Comparison of ENCODE assay signal across 9 cellular contexts in the genomic region with DNA sequence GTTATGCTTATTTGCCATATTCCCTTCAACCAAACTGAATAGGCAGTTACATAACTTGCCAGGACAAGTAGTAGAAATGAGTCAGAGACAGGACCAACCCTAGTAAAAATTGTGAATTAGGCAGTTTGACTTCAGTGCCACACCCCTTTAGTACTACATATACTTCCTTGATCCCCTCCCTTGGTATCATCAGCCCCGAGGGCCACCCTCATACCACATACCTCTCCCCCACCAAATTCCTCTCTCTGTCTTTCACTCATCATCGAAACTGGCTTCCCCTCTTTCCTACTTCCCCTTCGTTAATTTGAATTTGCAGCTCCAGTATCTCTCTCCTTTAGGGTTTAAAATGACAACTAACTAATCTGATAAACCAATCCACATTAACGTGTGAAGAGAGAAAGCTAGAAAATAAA. TPM values are rescaled to one million over a fixed set of nuclear protein-coding genes. Genes with fewer than 3 reads are reported as not detected.
A peak's percentile ranks its signal among the peaks of the same experiment; 100 is the strongest.
DNase-seq lines count a peak whose midpoint lies in the region; ATAC-seq and TF ChIP-seq lines count a peak whose summit lies in the region.
"Had no signal": no experiment of that assay in that cellular context is flagged by ENCODE, and none has a peak within 500 bp of the region (broad histone marks: within the 10 kb centered on the region; RNA-seq: fewer than 3 reads in every experiment).

No MANE protein-coding gene starts in this region.

- CTCF ChIA-PET in GM10248 (lab: Yijun Ruan, JAX): interaction anchor here (0.8 to 2.3 kb wide), 6 partner anchors 10 to 92 kb away, joined by 3 to 13 read pairs (median 4); no protein-coding TSS in a partner anchor

- peak; percentile 38 for DNase-seq in ACHN
- DNase-seq in Kasumi-1 (lab: John Stamatoyannopoulos, UW): peak; percentile 38 to 60
- no peak for DNase-seq in left lung
- no peak for DNase-seq in GM10248 (ENCODE audit: extremely low spot score)
- DNase-seq in effector CD4-positive, alpha-beta T cell: no peak
- DNase-seq in NCI-H510A (lab: John Stamatoyannopoulos, UW): no peak
- no peak for DNase-seq in cerebellar nuclear complex (lab: John Stamatoyannopoulos, UW)
- DNase-seq: NCI-H526 had no signal

- H3K27ac Mint-ChIP-seq in activated T-helper 17 cell treated with anti-CD3 and anti-CD28 coated beads, Interleukin-2, amount 50 U/mL, for 72 hours: no peak overlapping the region

- peaks cover 3 to 19% of the 10 kb centered on the region in 2 donors for H3K4me1 ChIP-seq in left lung

- H3K9me3 ChIP-seq in left lung: no peaks in the 10 kb centered on the region

- H3K4me1 Mint-ChIP-seq in activated T-helper 17 cell treated with anti-CD3 and anti-CD28 coated beads, Interleukin-2, amount 50 U/mL, for 72 hours: no peaks in the 10 kb centered on the region

- H3K4me3 ChIP-seq in left lung: no peak overlapping the region

- POLR2A ChIA-PET in GM10248 (lab: Yijun Ruan, JAX): no interaction called here

- H3K27ac ChIP-seq in left lung: peak overlapping the region in 1 of 2 donors; percentile 39

- intact Hi-C loops in left lung (cut with DNase I): no loop called here

- H3K36me3 Mint-ChIP-seq in activated T-helper 17 cell treated with anti-CD3 and anti-CD28 coated beads, Interleukin-2, amount 50 U/mL, for 72 hours (ENCODE audit: low read depth): no peaks in the 10 kb centered on the region

- H3K27me3 Mint-ChIP-seq in activated T-helper 17 cell treated with anti-CD3 and anti-CD28 coated beads, Interleukin-2, amount 50 U/mL, for 72 hours: no peaks in the 10 kb centered on the region

- in situ Hi-C loops in ACHN (cut with HindIII; ENCODE audit: low pct_ligation_motif_present, low pct_unique_long_range_greater_than_20kb, low sequenced_read_pairs): no loop called here

- H3K27me3 ChIP-seq in left lung: no peaks in the 10 kb centered on the region

- TF ChIP-seq CTCF in left lung (IDR thresholded peaks at IDR 0.05) (no peak), GM10248 (IDR thresholded peaks at IDR 0.05; ENCODE audit: control extremely low read depth, extremely low read depth, low read depth, missing control alignments) (no peak)

- H3K9me3 Mint-ChIP-seq in activated T-helper 17 cell treated with anti-CD3 and anti-CD28 coated beads, Interleukin-2, amount 50 U/mL, for 72 hours: no peaks in the 10 kb centered on the region

- peak overlapping the region; percentile 28 for H3K4me3 Mint-ChIP-seq in activated T-helper 17 cell treated with anti-CD3 and anti-CD28 coated beads, Interleukin-2, amount 50 U/mL, for 72 hours

- H3K36me3 ChIP-seq in left lung: no peaks in the 10 kb centered on the region

- ATAC-seq in activated T-helper 17 cell treated with anti-CD3 and anti-CD28 coated beads, Interleukin-2, amount 50 U/mL, for 72 hours (replicated peaks): no peak
- ATAC-seq in left lung: peak; percentile 73

RNA-seq across cellular contexts. Expression of a gene that starts 7.9 kb away (rescaled TPM):
- 10 to 100 TPM; 14.5 to 23.0 TPM for total RNA-seq in activated T-helper 17 cell treated with anti-CD3 and anti-CD28 coated beads, Interleukin-2, amount 50 U/mL, for 72 hours
- 10 to 100 TPM; 59.0 to 64.0 TPM for total RNA-seq in left lung

Comparison
In these comparisons a context has a peak if more than half of its experiments do, and no peak if none do; other contexts are left out.
1. DNase-seq: peak in ACHN (single experiment) and Kasumi-1 (2 of 2); none in left lung (0 of 2), GM10248 (single experiment), effector CD4-positive, alpha-beta T cell (single experiment), NCI-H510A (single experiment) and cerebellar nuclear complex (0 of 2).